ENCODE assay signal across 9 cellular contexts in the genomic region with DNA sequence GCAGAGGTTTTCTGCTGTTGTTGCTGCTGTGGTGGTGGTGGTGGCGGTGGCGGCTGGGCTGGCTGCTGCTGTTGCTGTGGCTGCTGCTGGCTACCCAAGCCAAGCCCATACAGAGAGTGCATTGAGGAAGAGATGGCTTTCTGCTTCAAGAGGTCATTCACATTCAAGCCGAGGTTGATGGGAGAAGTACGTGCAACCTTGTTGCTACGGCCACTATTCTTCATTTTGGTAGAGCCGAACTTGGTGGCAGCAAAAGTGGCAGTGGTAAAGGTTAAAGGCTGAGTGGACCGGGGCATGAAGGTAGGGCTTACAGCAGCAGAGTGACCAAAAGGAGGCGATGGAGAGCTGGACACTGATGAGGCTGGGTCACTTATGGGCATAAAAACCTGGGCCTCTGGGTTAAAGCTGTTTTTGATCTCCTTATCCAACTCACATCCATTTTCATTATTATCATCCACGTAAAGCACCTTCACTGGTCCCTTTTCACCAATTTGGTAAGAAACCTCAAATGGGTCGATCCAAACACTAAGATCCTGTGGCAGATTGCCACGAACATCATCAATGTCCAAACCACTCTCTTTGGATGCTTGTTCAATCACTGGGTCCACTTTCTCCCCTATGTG. TPM values are rescaled to one million over a fixed set of nuclear protein-coding genes. Genes with fewer than 3 reads are reported as not detected.
DNase-seq lines count a peak whose midpoint lies in the region; ATAC-seq and TF ChIP-seq lines count a peak whose summit lies in the region.
"Had no signal": no experiment of that assay in that cellular context is flagged by ENCODE, and none has a peak within 500 bp of the region (broad histone marks: within the 10 kb centered on the region; RNA-seq: fewer than 3 reads in every experiment).

No MANE protein-coding gene starts in this region.

- no peaks in the 10 kb centered on the region for H3K9me3 ChIP-seq in HUES64 (ENCODE audit: insufficient read depth, low read depth, low read length)

- no peak for ATAC-seq in activated CD8-positive, alpha-beta T cell treated with anti-CD3 and anti-CD28 coated beads for 36 hours
- ATAC-seq in HG02973 (IDR thresholded peaks at IDR 0.05; ENCODE audit: unreplicated experiment), result no peak
- ATAC-seq in HG02798 (IDR thresholded peaks at IDR 0.05; ENCODE audit: poor library complexity, unreplicated experiment), result no peak

- H3K4me3 Mint-ChIP-seq in activated CD8-positive, alpha-beta T cell treated with anti-CD3 and anti-CD28 coated beads for 36 hours, result peak overlapping the region; percentile 88
- H3K4me3 Mint-ChIP-seq: activated B cell treated with CpG ODN at 0.5 μM for 24 hours had no signal

- CTCF ChIA-PET in activated CD8-positive, alpha-beta T cell treated with anti-CD3 and anti-CD28 coated beads for 36 hours (lab: Charles Lee), result interaction anchor here (0.6 to 10.2 kb wide), 13 partner anchors 7 to 135 kb away, joined by 3 to 116 read pairs (median 4); no protein-coding TSS in a partner anchor

- peaks cover 32% of the 10 kb centered on the region for H3K4me1 Mint-ChIP-seq in activated CD8-positive, alpha-beta T cell treated with anti-CD3 and anti-CD28 coated beads for 36 hours (ENCODE audit: low read depth)

- H3K27me3 ChIP-seq in HUES64 (ENCODE audit: insufficient read depth, low read length), result no peaks in the 10 kb centered on the region

- H3K4me3 ChIP-seq in HUES64 (ENCODE audit: low read length), result peak overlapping the region; percentile 88; the same call in 1 of the 2 replicates
- H3K4me3 ChIP-seq in foreskin fibroblast (ENCODE audit: low read depth in 1 of 2, low read length in 2 of 2), result peak overlapping the region; percentile 73 to 96

- H3K27ac ChIP-seq in HUES64 (ENCODE audit: low read depth, low read length), result no peak overlapping the region

- H3K36me3 Mint-ChIP-seq in activated CD8-positive, alpha-beta T cell treated with anti-CD3 and anti-CD28 coated beads for 36 hours (ENCODE audit: low read depth), result peaks cover 17% of the 10 kb centered on the region

- no peaks in the 10 kb centered on the region for H3K9me3 Mint-ChIP-seq in activated CD8-positive, alpha-beta T cell treated with anti-CD3 and anti-CD28 coated beads for 36 hours
- H3K9me3 Mint-ChIP-seq: activated B cell treated with CpG ODN at 0.5 μM for 24 hours had no signal

- H3K4me1 ChIP-seq in HUES64 (ENCODE audit: insufficient read depth, low read length), result peaks cover 11% of the 10 kb centered on the region; the same call in 1 of the 2 replicates

- peaks cover 25% of the 10 kb centered on the region for H3K36me3 ChIP-seq in HUES64 (ENCODE audit: insufficient read depth, low read length)

- no peak overlapping the region for H3K9ac ChIP-seq in HUES64 (ENCODE audit: low read depth, low read length)

- no peaks in the 10 kb centered on the region for H3K27me3 Mint-ChIP-seq in activated CD8-positive, alpha-beta T cell treated with anti-CD3 and anti-CD28 coated beads for 36 hours
- H3K27me3 Mint-ChIP-seq: activated B cell treated with CpG ODN at 0.5 μM for 24 hours had no signal

- H3K27ac Mint-ChIP-seq in activated CD8-positive, alpha-beta T cell treated with anti-CD3 and anti-CD28 coated beads for 36 hours, result peak overlapping the region; percentile 71
- H3K27ac Mint-ChIP-seq: activated B cell treated with CpG ODN at 0.5 μM for 24 hours had no signal

- WGBS in HUES64, result 83% methylated on average over 11 of the region's 11 CpGs

- TF ChIP-seq CTCF in activated CD8-positive, alpha-beta T cell treated with anti-CD3 and anti-CD28 coated beads for 36 hours (IDR thresholded peaks at IDR 0.05), result peak; percentile 45
- TF ChIP-seq CTCF in foreskin fibroblast (IDR thresholded peaks at IDR 0.05; ENCODE audit: low read depth, low read length), result peak; percentile 48

- POLR2A ChIA-PET in activated CD8-positive, alpha-beta T cell treated with anti-CD3 and anti-CD28 coated beads for 36 hours (lab: Charles Lee), result interaction anchor here (0.9 to 6.2 kb wide), 5 partner anchors 10 to 71 kb away, joined by 3 to 135 read pairs (median 52); no protein-coding TSS in a partner anchor

- DNase-seq in COR-L47 (lab: John Stamatoyannopoulos, UW), result peak; percentile 2
- peak; percentile 71 for DNase-seq in activated CD8-positive, alpha-beta T cell treated with anti-CD3 and anti-CD28 coated beads for 36 hours
- DNase-seq in foreskin fibroblast, result peak in 1 of 2 donors; percentile 56
- DNase-seq in pons (ENCODE audit: low spot score), result peak; percentile 92
- no peak for DNase-seq in central memory CD4-positive, alpha-beta T cell
- DNase-seq: activated B cell treated with CpG ODN at 0.5 μM for 24 hours had no signal

- intact Hi-C loops in activated CD8-positive, alpha-beta T cell treated with anti-CD3 and anti-CD28 coated beads for 36 hours (cut with micrococcal nuclease), result loop anchor here (10.0 kb wide), 1 partner anchor 291 kb away; a partner anchor contains a TSS

RNA-seq across cellular contexts. Expression of a gene that starts 2.8 kb away (rescaled TPM):
- polyA plus RNA-seq in HUES64 (2013, experiment 1 of 2), result 16.8 TPM
- 18.9 TPM for polyA plus RNA-seq in HUES64 (2013, experiment 2 of 2)
- total RNA-seq in activated CD8-positive, alpha-beta T cell treated with anti-CD3 and anti-CD28 coated beads for 36 hours, result 10 to 100 TPM; 34.4 to 40.5 TPM

RNA-seq across cellular contexts. Expression of a gene that starts 27.9 kb away (rescaled TPM):
- 0.10 TPM for polyA plus RNA-seq in HUES64 (2013, experiment 1 of 2)
- 0.06 TPM for polyA plus RNA-seq in HUES64 (2013, experiment 2 of 2)
- total RNA-seq in activated CD8-positive, alpha-beta T cell treated with anti-CD3 and anti-CD28 coated beads for 36 hours, result not detected
- total RNA-seq: activated B cell treated with CpG ODN at 0.5 μM for 24 hours had no signal
